18 cellular contexts compared by ENCODE assay signal in genomic region chr20:60008130-60008808, GRCh38. TPM values are rescaled to one million over a fixed set of nuclear protein-coding genes. Genes with fewer than 3 reads are reported as not detected.
A peak's percentile ranks its signal among the peaks of the same experiment; 100 is the strongest.
DNase-seq lines count a peak whose midpoint lies in the region; ATAC-seq, FAIRE-seq and TF ChIP-seq lines count a peak whose summit lies in the region.
"Had no signal": no experiment of that assay in that cellular context is flagged by ENCODE, and none has a peak within 500 bp of the region (broad histone marks: within the 10 kb centered on the region; RNA-seq: fewer than 3 reads in every experiment).

No MANE protein-coding gene starts in this region.

- intact Hi-C loops in activated naive CD4-positive, alpha-beta T cell treated with anti-CD3 and anti-CD28 coated beads for 36 hours (cut with micrococcal nuclease) = no loop called here
- intact Hi-C loops in spleen (cut with DNase I; ENCODE audit: low total_unique reads) = no loop called here

- peaks cover 0 to 26% (median 2%) of the 10 kb centered on the region in 6 donors for H3K4me1 ChIP-seq in spleen

- H3K36me3 ChIP-seq in spleen = no peaks in the 10 kb centered on the region

- no peaks in the 10 kb centered on the region for H3K9me3 ChIP-seq in spleen

- no peaks in the 10 kb centered on the region for H3K27me3 Mint-ChIP-seq in activated naive CD4-positive, alpha-beta T cell treated with anti-CD3 and anti-CD28 coated beads for 36 hours (ENCODE audit: low read depth)
- peaks cover 3% of the 10 kb centered on the region for H3K27me3 Mint-ChIP-seq in activated T-helper 17 cell treated with anti-CD3 and anti-CD28 coated beads, Interleukin-2, amount 50 U/mL, for 72 hours
- H3K27me3 Mint-ChIP-seq: activated B cell treated with CpG ODN at 0.5 μM for 24 hours; activated naive CD4-positive, alpha-beta T cell treated with anti-CD3 and anti-CD28 coated beads, Interleukin-2, amount 50 U/mL, for 24 hours had no signal

- H3K9me3 Mint-ChIP-seq in activated naive CD4-positive, alpha-beta T cell treated with anti-CD3 and anti-CD28 coated beads for 36 hours = no peaks in the 10 kb centered on the region
- no peaks in the 10 kb centered on the region for H3K9me3 Mint-ChIP-seq in activated T-helper 17 cell treated with anti-CD3 and anti-CD28 coated beads, Interleukin-2, amount 50 U/mL, for 72 hours
- H3K9me3 Mint-ChIP-seq: activated B cell treated with CpG ODN at 0.5 μM for 24 hours; activated naive CD4-positive, alpha-beta T cell treated with anti-CD3 and anti-CD28 coated beads, Interleukin-2, amount 50 U/mL, for 24 hours had no signal

- DNase-seq in activated naive CD4-positive, alpha-beta T cell treated with anti-CD3 and anti-CD28 coated beads for 36 hours = peak; percentile 19
- DNase-seq in activated naive CD4-positive, alpha-beta T cell (lab: John Stamatoyannopoulos, UW) = no peak
- peak; percentile 14 for DNase-seq in pons (ENCODE audit: low spot score)
- no peak for DNase-seq in spleen
- DNase-seq in HuH-7 (ENCODE audit: low spot score) = no peak
- DNase-seq in GM12892 (ENCODE audit: insufficient read length) = no peak
- DNase-seq: ACHN; activated B cell treated with CpG ODN at 0.5 μM for 24 hours; activated CD8-positive, alpha-beta memory T cell treated with anti-CD3 and anti-CD28 coated beads, Interleukin-2, amount 50 U/mL, for 48 hours; dorsolateral prefrontal cortex; NCI-H1930; NCI-H510A had no signal

- no peaks in the 10 kb centered on the region for H3K36me3 Mint-ChIP-seq in activated naive CD4-positive, alpha-beta T cell treated with anti-CD3 and anti-CD28 coated beads for 36 hours (ENCODE audit: low read depth)
- no peaks in the 10 kb centered on the region for H3K36me3 Mint-ChIP-seq in activated T-helper 17 cell treated with anti-CD3 and anti-CD28 coated beads, Interleukin-2, amount 50 U/mL, for 72 hours (ENCODE audit: low read depth)
- H3K36me3 Mint-ChIP-seq: activated naive CD4-positive, alpha-beta T cell treated with anti-CD3 and anti-CD28 coated beads, Interleukin-2, amount 50 U/mL, for 24 hours had no signal

- H3K27me3 ChIP-seq in spleen (replicated peaks in 1 of 7) = no peaks in the 10 kb centered on the region
- H3K27me3 ChIP-seq: dorsolateral prefrontal cortex had no signal

- TF ChIP-seq CTCF in spleen (IDR thresholded peaks at IDR 0.05 in 8 of 11, conservative IDR thresholded peaks at IDR 0.05 in 3 of 11) = no peak

- no peak for FAIRE-seq in GM12892 (lab: Jason Lieb, UNC)
- FAIRE-seq: H1 had no signal

- no peak overlapping the region for H3K4me3 Mint-ChIP-seq in activated naive CD4-positive, alpha-beta T cell treated with anti-CD3 and anti-CD28 coated beads for 36 hours
- no peak overlapping the region for H3K4me3 Mint-ChIP-seq in activated T-helper 17 cell treated with anti-CD3 and anti-CD28 coated beads, Interleukin-2, amount 50 U/mL, for 72 hours
- H3K4me3 Mint-ChIP-seq: activated B cell treated with CpG ODN at 0.5 μM for 24 hours; activated naive CD4-positive, alpha-beta T cell treated with anti-CD3 and anti-CD28 coated beads, Interleukin-2, amount 50 U/mL, for 24 hours had no signal

- CTCF ChIA-PET in activated naive CD4-positive, alpha-beta T cell treated with anti-CD3 and anti-CD28 coated beads for 36 hours (lab: Charles Lee) = no interaction called here

- WGBS in spleen, 5 donors = 48 to 71% (median 56%) methylated on average over 2 to 3 of the region's 3 CpGs

- H3K4me3 ChIP-seq in spleen = no peak overlapping the region
- H3K4me3 ChIP-seq: dorsolateral prefrontal cortex had no signal

- no peak for TF ChIP-seq POLR2A in spleen (IDR thresholded peaks at IDR 0.05)
- TF ChIP-seq POLR2A in GM12892 (IDR thresholded peaks at IDR 0.05; ENCODE audit: low read depth, low read length) = no peak

- H3K27ac Mint-ChIP-seq in activated naive CD4-positive, alpha-beta T cell treated with anti-CD3 and anti-CD28 coated beads for 36 hours = no peak overlapping the region
- H3K27ac Mint-ChIP-seq in activated T-helper 17 cell treated with anti-CD3 and anti-CD28 coated beads, Interleukin-2, amount 50 U/mL, for 72 hours = no peak overlapping the region
- H3K27ac Mint-ChIP-seq: activated B cell treated with CpG ODN at 0.5 μM for 24 hours; activated naive CD4-positive, alpha-beta T cell treated with anti-CD3 and anti-CD28 coated beads, Interleukin-2, amount 50 U/mL, for 24 hours had no signal

- H3K27ac ChIP-seq in spleen = peak overlapping the region in 2 of 8 donors; percentile 44 to 62

- ATAC-seq in HG02588 (IDR thresholded peaks at IDR 0.05; ENCODE audit: unreplicated experiment) = peak; percentile 48
- ATAC-seq in activated T-helper 17 cell treated with anti-CD3 and anti-CD28 coated beads, Interleukin-2, amount 50 U/mL, for 72 hours (replicated peaks) = peak; percentile 61
- ATAC-seq: esophagus mucosa had no signal

- peaks cover 18% of the 10 kb centered on the region for H3K4me1 Mint-ChIP-seq in activated naive CD4-positive, alpha-beta T cell treated with anti-CD3 and anti-CD28 coated beads for 36 hours (ENCODE audit: low read depth)
- H3K4me1 Mint-ChIP-seq in activated T-helper 17 cell treated with anti-CD3 and anti-CD28 coated beads, Interleukin-2, amount 50 U/mL, for 72 hours = peaks cover 14% of the 10 kb centered on the region
- H3K4me1 Mint-ChIP-seq: activated B cell treated with CpG ODN at 0.5 μM for 24 hours had no signal

RNA-seq across cellular contexts. Expression of gene CDH26, which starts 50.0 kb away (rescaled TPM):
- 1 to 10 TPM; 1.5 to 1.8 TPM for total RNA-seq in activated naive CD4-positive, alpha-beta T cell treated with anti-CD3 and anti-CD28 coated beads for 36 hours
- 1 to 10 TPM in 1 of 2 donors, under 1 TPM in 1; 0.56 to 2.6 TPM for total RNA-seq in activated T-helper 17 cell treated with anti-CD3 and anti-CD28 coated beads, Interleukin-2, amount 50 U/mL, for 72 hours
- 1 to 10 TPM; 1.8 to 6.2 (median 3.1) TPM for total RNA-seq in spleen
- polyA plus RNA-seq in spleen = 1 to 10 TPM in 1 of 3 donors, under 1 TPM in 2; 0.70 to 1.3 (median 0.89) TPM
- polyA plus RNA-seq in GM12892 (2012; ENCODE audit: missing spikeins) = 0.28 TPM
- total RNA-seq: glomerular endothelial cell had no signal

Comparison
In these comparisons a context has a peak if more than half of its experiments do, and no peak if none do; other contexts are left out.
1. DNase-seq: peak in activated naive CD4-positive, alpha-beta T cell treated with anti-CD3 and anti-CD28 coated beads for 36 hours (single experiment) and pons (single experiment); none in activated naive CD4-positive, alpha-beta T cell (0 of 4), spleen (single experiment), HuH-7 (single experiment) and GM12892 (single experiment).